Comparison of ENCODE assay signal across 18 cellular contexts in genomic region chr2:197078535-197078934, GRCh38.
A peak's percentile ranks its signal among the peaks of the same experiment; 100 is the strongest.
DNase-seq lines count a peak whose midpoint lies in the region; ATAC-seq, FAIRE-seq and TF ChIP-seq lines count a peak whose summit lies in the region.
"Had no signal": no experiment of that assay in that cellular context is flagged by ENCODE, and none has a peak within 500 bp of the region (broad histone marks: within the 10 kb centered on the region; RNA-seq: fewer than 3 reads in every experiment).

No MANE protein-coding gene starts in this region.

- no peak for TF ChIP-seq CTCF in natural killer cell (IDR thresholded peaks at IDR 0.05)
- TF ChIP-seq CTCF in OCI-LY7 (conservative IDR thresholded peaks at IDR 0.05; ENCODE audit: low read length) = no peak

- H3K9me2 ChIP-seq in OCI-LY7 (ENCODE audit: insufficient read depth, low read length) = no peaks in the 10 kb centered on the region

- H3K9me3 Mint-ChIP-seq in natural killer cell = peaks cover 0 to 5% of the 10 kb centered on the region in 2 donors
- no peaks in the 10 kb centered on the region for H3K9me3 Mint-ChIP-seq in natural killer cell treated with Interleukin-12 subunit alpha and Interleukin-12 subunit beta and Interleukin-15 and Interleukin-18, amount 100 ng/mL, for 72 hours
- H3K9me3 Mint-ChIP-seq: nephron progenitor cell had no signal

- H2AFZ ChIP-seq in OCI-LY7 (ENCODE audit: low read length) = no peak overlapping the region

- ATAC-seq in natural killer cell (no peak), GM19023 (IDR thresholded peaks at IDR 0.05; ENCODE audit: unreplicated experiment) (no peak)
- ATAC-seq in natural killer cell treated with Interleukin-12 subunit alpha and Interleukin-12 subunit beta and Interleukin-15 and Interleukin-18, amount 100 ng/mL, for 72 hours = no peak
- ATAC-seq: K562, psoas muscle had no signal

- peaks cover 9% of the 10 kb centered on the region for H3K4me1 ChIP-seq in OCI-LY7 (ENCODE audit: insufficient read depth, low read length, poor library complexity, severe bottlenecking)
- H3K4me1 ChIP-seq: psoas muscle had no signal

- DNase-seq in natural killer cell (no peak), astrocyte of the hippocampus (ENCODE audit: low read depth, low spot score) (peak; percentile 48), midbrain (lab: John Stamatoyannopoulos, UW) (peak; percentile 57), frontal cortex (ENCODE audit: low spot score in 2 of 2) (no peak), OCI-LY7 (ENCODE audit: low spot score) (no peak), DMS79 treated with DMSO at 0.1 percent for 48 hours (lab: John Stamatoyannopoulos, UW) (no peak)
- no peak for DNase-seq in natural killer cell treated with Interleukin-12 subunit alpha and Interleukin-12 subunit beta and Interleukin-15 and Interleukin-18, amount 100 ng/mL, for 72 hours (ENCODE audit: low spot score)
- DNase-seq: activated CD4-positive, alpha-beta T cell treated with anti-CD3 and anti-CD28 coated beads for 48 hours; cortex of kidney; EL; NCI-H187; NCI-H446; nephron progenitor cell; psoas muscle; stimulated activated CD4-positive, alpha-beta T cell treated with anti-CD3 and anti-CD28 coated beads, Interleukin-2, amount 100 ng/mL, for 48 hours had no signal

- no peak overlapping the region for H3K4me2 ChIP-seq in OCI-LY7 (ENCODE audit: low read length)

- no peak overlapping the region for H3K4me3 Mint-ChIP-seq in natural killer cell
- no peak overlapping the region for H3K4me3 Mint-ChIP-seq in natural killer cell treated with Interleukin-12 subunit alpha and Interleukin-12 subunit beta and Interleukin-15 and Interleukin-18, amount 100 ng/mL, for 72 hours
- H3K4me3 Mint-ChIP-seq: nephron progenitor cell had no signal

- H3K9me3 ChIP-seq in OCI-LY7 (ENCODE audit: low read length) = no peaks in the 10 kb centered on the region
- H3K9me3 ChIP-seq: psoas muscle had no signal

- intact Hi-C loops in natural killer cell (cut with micrococcal nuclease) = no loop called here
- intact Hi-C loops in OCI-LY7 (cut with micrococcal nuclease; ENCODE audit: unreplicated experiment) = no loop called here

- no TSS peak for BruUV-seq in OCI-LY7 (replicated peaks; lab: Mats Ljungman, UMichigan)

- H3K27ac Mint-ChIP-seq in natural killer cell = peak overlapping the region; percentile 10 to 15
- H3K27ac Mint-ChIP-seq in natural killer cell treated with Interleukin-12 subunit alpha and Interleukin-12 subunit beta and Interleukin-15 and Interleukin-18, amount 100 ng/mL, for 72 hours = peak overlapping the region in 1 of 2 donors; percentile 47
- H3K27ac Mint-ChIP-seq: nephron progenitor cell had no signal

- CTCF ChIA-PET in OCI-LY7 (lab: Charles Lee; ENCODE audit: unreplicated experiment) = no interaction called here

- FAIRE-seq in frontal cortex (lab: Jason Lieb, UNC) = no peak
- FAIRE-seq: K562, keratinocyte had no signal

- H3K36me3 ChIP-seq in OCI-LY7 (ENCODE audit: insufficient read depth, low read length) = peaks cover 64% of the 10 kb centered on the region

- no peaks in the 10 kb centered on the region for H3K79me2 ChIP-seq in OCI-LY7 (ENCODE audit: insufficient read depth, low read depth, low read length)

- H3K4me1 Mint-ChIP-seq in natural killer cell = peaks cover under 1 to 5% of the 10 kb centered on the region in 2 donors
- peaks cover 2 to 22% of the 10 kb centered on the region in 2 donors for H3K4me1 Mint-ChIP-seq in natural killer cell treated with Interleukin-12 subunit alpha and Interleukin-12 subunit beta and Interleukin-15 and Interleukin-18, amount 100 ng/mL, for 72 hours (ENCODE audit: low read depth in 2 of 2)

- POLR2A ChIA-PET in OCI-LY7 (lab: Charles Lee) = interaction anchor here (0.6 to 1.0 kb wide), 3 partner anchors 8 to 352 kb away, joined by 3 read pairs; no protein-coding TSS in a partner anchor

- H3K27me3 Mint-ChIP-seq in natural killer cell (ENCODE audit: low read depth in 2 of 2) = no peaks in the 10 kb centered on the region
- no peaks in the 10 kb centered on the region for H3K27me3 Mint-ChIP-seq in natural killer cell treated with Interleukin-12 subunit alpha and Interleukin-12 subunit beta and Interleukin-15 and Interleukin-18, amount 100 ng/mL, for 72 hours

- no peaks in the 10 kb centered on the region for H4K20me1 ChIP-seq in OCI-LY7 (ENCODE audit: insufficient read depth, low read length)

- no peak overlapping the region for H3K27ac ChIP-seq in OCI-LY7 (ENCODE audit: low read depth, low read length, poor library complexity, severe bottlenecking)
- H3K27ac ChIP-seq: psoas muscle had no signal

- H3K4me3 ChIP-seq in OCI-LY7 (ENCODE audit: low read depth, low read length, poor library complexity, severe bottlenecking) = no peak overlapping the region
- H3K4me3 ChIP-seq: K562, psoas muscle had no signal

- peaks cover 36% of the 10 kb centered on the region for H3K36me3 Mint-ChIP-seq in natural killer cell
- peaks cover 44% of the 10 kb centered on the region for H3K36me3 Mint-ChIP-seq in natural killer cell treated with Interleukin-12 subunit alpha and Interleukin-12 subunit beta and Interleukin-15 and Interleukin-18, amount 100 ng/mL, for 72 hours

Comparison
In these comparisons a context has a peak if more than half of its experiments do, and no peak if none do; other contexts are left out.
1. DNase-seq: peak in astrocyte of the hippocampus (single experiment) and midbrain (single experiment); none in natural killer cell (single experiment), natural killer cell treated with Interleukin-12 subunit alpha and Interleukin-12 subunit beta and Interleukin-15 and Interleukin-18, amount 100 ng/mL, for 72 hours (single experiment), frontal cortex (0 of 2), OCI-LY7 (single experiment) and DMS79 treated with DMSO at 0.1 percent for 48 hours (single experiment).